ENCODE assay signal across 13 cellular contexts in genomic region chr11:72718101-72718501, GRCh38. TPM values are rescaled to one million over a fixed set of nuclear protein-coding genes. Genes with fewer than 3 reads are reported as not detected.
DNase-seq lines count a peak whose midpoint lies in the region; ATAC-seq and TF ChIP-seq lines count a peak whose summit lies in the region.
"Had no signal": no experiment of that assay in that cellular context is flagged by ENCODE, and none has a peak within 500 bp of the region (broad histone marks: within the 10 kb centered on the region; RNA-seq: fewer than 3 reads in every experiment).

No MANE protein-coding gene starts in this region.

- ATAC-seq in activated T-cell treated with anti-CD3 and anti-CD28 coated beads, Interleukin-2, amount 50 U/mL, for 4 hours, result no peak
- ATAC-seq in WTC11, result no peak
- ATAC-seq in stimulated activated memory B cell treated with anti-CD40 and anti-IgM and Interleukin-4, amounts not matched to agents 10 μg/mL and 1 μg/mL and 100 μg/mL, for 72 hours, result no peak
- no peak for ATAC-seq in HG03095 (IDR thresholded peaks at IDR 0.05; ENCODE audit: unreplicated experiment)

- no peak for DNase-seq in activated T-cell treated with anti-CD3 and anti-CD28 coated beads, Interleukin-2, amount 50 U/mL, for 24 hours
- DNase-seq in activated T-cell treated with anti-CD3 and anti-CD28 coated beads, Interleukin-2, amount 50 U/mL, for 4 hours, result no peak
- DNase-seq in WTC11 (ENCODE audit: low spot score) (no peak), kidney tubule cell (ENCODE audit: low spot score) (peak; percentile 73), cerebellar cortex (ENCODE audit: low spot score) (no peak), HFFc6 (no peak)
- DNase-seq: activated T-cell treated with anti-CD3 and anti-CD28 coated beads for 4 hours, cerebellar nuclear complex, NCI-H1092 treated with DMSO at 0.1 percent for 48 hours, NCI-H748 treated with DMSO at 0.1 percent for 48 hours had no signal

- H3K4me3 Mint-ChIP-seq in activated T-cell treated with anti-CD3 and anti-CD28 coated beads, Interleukin-2, amount 50 U/mL, for 24 hours, result no peak overlapping the region
- H3K4me3 Mint-ChIP-seq in activated T-cell treated with anti-CD3 and anti-CD28 coated beads, Interleukin-2, amount 50 U/mL, for 4 hours, result no peak overlapping the region
- no peak overlapping the region for H3K4me3 Mint-ChIP-seq in WTC11
- no peak overlapping the region for H3K4me3 Mint-ChIP-seq in stimulated activated memory B cell treated with anti-CD40 and anti-IgM and Interleukin-4, amounts not matched to agents 10 μg/mL and 1 μg/mL and 100 μg/mL, for 72 hours
- no peak overlapping the region for H3K4me3 Mint-ChIP-seq in HFFc6
- H3K4me3 Mint-ChIP-seq: type B pancreatic cell had no signal

- POLR2A ChIA-PET in WTC11 (lab: Charles Lee), result no interaction called here

- CTCF ChIA-PET in WTC11 (lab: Charles Lee), result interaction anchor here (1.0 kb wide), 1 partner anchor 34 kb away, joined by 5 read pairs; no protein-coding TSS in a partner anchor

- peak overlapping the region; percentile 94 for H3K27ac Mint-ChIP-seq in activated T-cell treated with anti-CD3 and anti-CD28 coated beads, Interleukin-2, amount 50 U/mL, for 24 hours
- 0 out of 2 replicates have a peak overlapping the region, but pooled peaks have one; percentile 32 for H3K27ac Mint-ChIP-seq in WTC11
- H3K27ac Mint-ChIP-seq in stimulated activated memory B cell treated with anti-CD40 and anti-IgM and Interleukin-4, amounts not matched to agents 10 μg/mL and 1 μg/mL and 100 μg/mL, for 72 hours, result peak overlapping the region; percentile 90
- H3K27ac Mint-ChIP-seq in HFFc6, result no peak overlapping the region
- H3K27ac Mint-ChIP-seq: type B pancreatic cell had no signal

- no peak for TF ChIP-seq CTCF in WTC11 (IDR thresholded peaks at IDR 0.05)
- TF ChIP-seq CTCF in HFFc6 (IDR thresholded peaks at IDR 0.05), result no peak

- H3K36me3 Mint-ChIP-seq in activated T-cell treated with anti-CD3 and anti-CD28 coated beads, Interleukin-2, amount 50 U/mL, for 24 hours (ENCODE audit: low read depth), result peaks cover 44% of the 10 kb centered on the region
- H3K36me3 Mint-ChIP-seq in activated T-cell treated with anti-CD3 and anti-CD28 coated beads, Interleukin-2, amount 50 U/mL, for 4 hours (ENCODE audit: insufficient read depth), result no peaks in the 10 kb centered on the region
- no peaks in the 10 kb centered on the region for H3K36me3 Mint-ChIP-seq in WTC11
- H3K36me3 Mint-ChIP-seq in stimulated activated memory B cell treated with anti-CD40 and anti-IgM and Interleukin-4, amounts not matched to agents 10 μg/mL and 1 μg/mL and 100 μg/mL, for 72 hours, result peaks cover 43% of the 10 kb centered on the region
- H3K36me3 Mint-ChIP-seq in HFFc6 (ENCODE audit: low read depth), result no peaks in the 10 kb centered on the region
- H3K36me3 Mint-ChIP-seq: type B pancreatic cell had no signal

- no peaks in the 10 kb centered on the region for H3K9me3 Mint-ChIP-seq in activated T-cell treated with anti-CD3 and anti-CD28 coated beads, Interleukin-2, amount 50 U/mL, for 24 hours
- no peaks in the 10 kb centered on the region for H3K9me3 Mint-ChIP-seq in activated T-cell treated with anti-CD3 and anti-CD28 coated beads, Interleukin-2, amount 50 U/mL, for 4 hours
- H3K9me3 Mint-ChIP-seq in WTC11, result no peaks in the 10 kb centered on the region
- no peaks in the 10 kb centered on the region for H3K9me3 Mint-ChIP-seq in stimulated activated memory B cell treated with anti-CD40 and anti-IgM and Interleukin-4, amounts not matched to agents 10 μg/mL and 1 μg/mL and 100 μg/mL, for 72 hours
- no peaks in the 10 kb centered on the region for H3K9me3 Mint-ChIP-seq in HFFc6
- H3K9me3 Mint-ChIP-seq: type B pancreatic cell had no signal

- H3K27me3 Mint-ChIP-seq in activated T-cell treated with anti-CD3 and anti-CD28 coated beads, Interleukin-2, amount 50 U/mL, for 24 hours, result no peaks in the 10 kb centered on the region
- H3K27me3 Mint-ChIP-seq in activated T-cell treated with anti-CD3 and anti-CD28 coated beads, Interleukin-2, amount 50 U/mL, for 4 hours (ENCODE audit: low read depth), result no peaks in the 10 kb centered on the region
- H3K27me3 Mint-ChIP-seq in WTC11 (ENCODE audit: low read depth) (no peaks in the 10 kb centered on the region), HFFc6 (ENCODE audit: insufficient read depth) (peaks cover 4% of the 10 kb centered on the region)
- H3K27me3 Mint-ChIP-seq in stimulated activated memory B cell treated with anti-CD40 and anti-IgM and Interleukin-4, amounts not matched to agents 10 μg/mL and 1 μg/mL and 100 μg/mL, for 72 hours, result no peaks in the 10 kb centered on the region
- H3K27me3 Mint-ChIP-seq: type B pancreatic cell had no signal

- H3K4me1 Mint-ChIP-seq in activated T-cell treated with anti-CD3 and anti-CD28 coated beads, Interleukin-2, amount 50 U/mL, for 24 hours (ENCODE audit: low read depth), result peaks cover 62% of the 10 kb centered on the region
- H3K4me1 Mint-ChIP-seq in activated T-cell treated with anti-CD3 and anti-CD28 coated beads, Interleukin-2, amount 50 U/mL, for 4 hours (ENCODE audit: low read depth), result peaks cover 64% of the 10 kb centered on the region
- H3K4me1 Mint-ChIP-seq in WTC11 (peaks cover 9% of the 10 kb centered on the region), HFFc6 (ENCODE audit: low read depth) (peaks cover 42% of the 10 kb centered on the region)
- peaks cover 74% of the 10 kb centered on the region for H3K4me1 Mint-ChIP-seq in stimulated activated memory B cell treated with anti-CD40 and anti-IgM and Interleukin-4, amounts not matched to agents 10 μg/mL and 1 μg/mL and 100 μg/mL, for 72 hours

TF ChIP-seq in WTC11, 78 proteins besides CTCF, POLR2A, EP300 and RAD21:
- TF ChIP-seq ERG (CRISPR knock-in tag; IDR thresholded peaks at IDR 0.05), result no peak
- no peak for TF ChIP-seq AR (CRISPR knock-in tag; IDR thresholded peaks at IDR 0.05)
- no peak for TF ChIP-seq FOXJ3 (CRISPR knock-in tag; IDR thresholded peaks at IDR 0.05; ENCODE audit: borderline replicate concordance)
- no peak for TF ChIP-seq SOX15 (CRISPR knock-in tag; IDR thresholded peaks at IDR 0.05)
- no peak for TF ChIP-seq SP1 (CRISPR knock-in tag; conservative IDR thresholded peaks at IDR 0.05)
- TF ChIP-seq NR3C1 (CRISPR knock-in tag; conservative IDR thresholded peaks at IDR 0.05; ENCODE audit: low read depth), result no peak
- TF ChIP-seq MYBL2 (CRISPR knock-in tag; IDR thresholded peaks at IDR 0.05), result no peak
- TF ChIP-seq ZNF396 (CRISPR knock-in tag; IDR thresholded peaks at IDR 0.05; ENCODE audit: borderline replicate concordance), result no peak
- TF ChIP-seq ELF4 (CRISPR knock-in tag; IDR thresholded peaks at IDR 0.05; ENCODE audit: low read depth), result no peak
TF ChIP-seq in WTC11: peak in this region for 0.

RNA-seq across cellular contexts. Expression of gene ARAP1, which starts 34.1 kb away (rescaled TPM):
- 10 to 100 TPM; 52.3 to 58.1 (median 52.8) TPM for total RNA-seq in activated T-cell treated with anti-CD3 and anti-CD28 coated beads, Interleukin-2, amount 50 U/mL, for 4 hours
- total RNA-seq in WTC11 (2021), result 76.4 to 98.8 TPM (median 78.3 TPM) in 3 replicates
- total RNA-seq in HFFc6 (2021; fragmentation: NEBNext Ultra II Directional; extraction: Animal tissue kit (Norgen Biotek cat#: 25700)), result 10 to 100 TPM; 42.5 to 49.0 (median 46.8) TPM

RNA-seq across cellular contexts. Expression of gene PDE2A, which starts 43.9 kb away (rescaled TPM):
- under 1 TPM; 0.53 to 0.71 (median 0.60) TPM for total RNA-seq in activated T-cell treated with anti-CD3 and anti-CD28 coated beads, Interleukin-2, amount 50 U/mL, for 4 hours
- 3.7 to 5.0 TPM (median 4.9 TPM) in 3 replicates for total RNA-seq in WTC11 (2021)
- under 1 TPM; 0.07 to 0.57 (median 0.40) TPM for total RNA-seq in HFFc6 (2021; fragmentation: NEBNext Ultra II Directional; extraction: Animal tissue kit (Norgen Biotek cat#: 25700))
